Comparison of ENCODE assay signal across 8 cellular contexts in the genomic region with DNA sequence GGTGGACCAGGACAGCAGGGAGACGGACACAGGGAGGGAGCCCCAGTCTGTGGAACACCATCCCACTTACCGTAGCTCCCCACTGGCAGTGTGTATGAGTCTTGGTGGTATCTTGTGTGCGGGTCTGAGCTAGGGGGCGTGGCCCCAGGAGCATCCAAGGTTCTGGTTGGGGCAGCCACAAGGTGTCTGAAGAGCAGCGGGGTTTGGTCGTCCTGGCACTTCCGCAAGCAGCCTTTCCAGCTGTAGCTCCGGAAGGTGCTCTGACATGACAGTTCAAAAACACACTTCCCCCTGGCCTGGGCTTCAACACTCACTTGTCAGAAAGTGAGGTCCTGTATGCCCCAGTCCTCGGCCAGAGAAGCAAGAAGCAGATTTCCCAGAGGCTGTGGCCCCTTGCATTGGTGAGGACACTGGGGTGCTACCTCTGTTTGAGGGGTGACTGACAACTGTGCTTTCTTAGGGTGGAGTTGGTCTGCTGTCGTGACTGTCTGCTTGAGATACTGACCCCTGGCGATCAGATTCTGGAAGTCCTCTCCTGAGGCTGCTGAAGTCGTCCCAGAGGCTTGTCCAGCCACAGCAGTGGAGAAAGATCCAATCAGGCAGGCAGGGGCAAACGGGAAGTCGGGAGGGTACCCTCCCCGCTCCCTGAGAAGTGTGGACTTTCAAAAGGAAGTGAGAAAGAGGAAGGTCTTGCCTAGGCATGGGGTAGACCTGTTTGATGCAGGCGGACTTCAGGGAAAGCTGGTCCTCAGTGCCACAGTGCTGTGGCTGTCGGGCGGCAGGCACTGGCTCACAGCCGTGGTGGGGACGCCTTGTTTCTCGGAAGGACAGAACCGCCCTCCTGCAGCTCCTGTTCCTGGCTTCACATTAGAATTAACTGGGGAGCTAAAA. TPM values are rescaled to one million over a fixed set of nuclear protein-coding genes. Genes with fewer than 3 reads are reported as not detected.
DNase-seq lines count a peak whose midpoint lies in the region; ATAC-seq and TF ChIP-seq lines count a peak whose summit lies in the region.

No MANE protein-coding gene starts in this region.

- peak in 1 of 4 donors; percentile 38 for TF ChIP-seq POLR2A in upper lobe of left lung (IDR thresholded peaks at IDR 0.05)

- no peaks in the 10 kb centered on the region; the same call in 1 of the 2 replicates for H3K36me3 ChIP-seq in GM06990 (ENCODE audit: control insufficient read depth, insufficient read depth, low read length)
- no peaks in the 10 kb centered on the region for H3K36me3 ChIP-seq in mucosa of descending colon (ENCODE audit: low read depth)
- peaks cover 0 to 9% (median 0%) of the 10 kb centered on the region in 4 donors for H3K36me3 ChIP-seq in upper lobe of left lung

- peak; percentile 77 for DNase-seq in GM06990 (ENCODE audit: extremely low read depth, insufficient read length)
- peak in 52 of 76 experiments; percentile 7 to 66 (median 34) for DNase-seq in HUDEP-2 (lab: John Stamatoyannopoulos, UW; ENCODE audit: unreplicated experiment in 76 of 76)
- DNase-seq in activated CD4-positive, CD25-positive, alpha-beta regulatory T cell treated with anti-CD3 and anti-CD28 coated beads, Interleukin-2, amount 50 U/mL, for 72 hours, result peak; percentile 49
- no peak for DNase-seq in epithelial cell of proximal tubule (ENCODE audit: low read depth)
- DNase-seq in mucosa of descending colon, result peak; percentile 49 to 76 (median 73)
- DNase-seq in upper lobe of left lung, result peak; percentile 64 to 85
- DNase-seq in COLO668 (lab: John Stamatoyannopoulos, UW; ENCODE audit: unreplicated experiment), result no peak

- H3K4me1 ChIP-seq in mucosa of descending colon (ENCODE audit: low read depth) (peaks cover 2% of the 10 kb centered on the region), upper lobe of left lung (peaks cover 14 to 43% (median 26%) of the 10 kb centered on the region in 4 donors)

- WGBS in upper lobe of left lung, 2 donors, result 17 to 21% methylated on average over 15 to 22 of the region's 22 CpGs

- TF ChIP-seq EP300 in upper lobe of left lung (IDR thresholded peaks at IDR 0.05), result no peak

- no peaks in the 10 kb centered on the region for H3K9me3 ChIP-seq in mucosa of descending colon
- H3K9me3 ChIP-seq in upper lobe of left lung, result no peaks in the 10 kb centered on the region

- peak overlapping the region; percentile 76 to 85 (median 83) for H3K27ac ChIP-seq in upper lobe of left lung

- H3K4me3 ChIP-seq in GM06990 (replicated peaks; ENCODE audit: low read depth, low read length) (no peak overlapping the region), epithelial cell of proximal tubule (ENCODE audit: low read depth, low read length) (peak overlapping the region; percentile 4), mucosa of descending colon (no peak overlapping the region), upper lobe of left lung (peak overlapping the region in 2 of 4 donors; percentile 3 to 19)

- TF ChIP-seq CTCF in GM06990 (IDR thresholded peaks at IDR 0.05; ENCODE audit: insufficient read depth, low read length, poor library complexity, severe bottlenecking) (peak; percentile 77), epithelial cell of proximal tubule (conservative IDR thresholded peaks at IDR 0.05; ENCODE audit: low read depth, low read length) (peak; percentile 79), mucosa of descending colon (IDR thresholded peaks at IDR 0.05) (peak; percentile 39), upper lobe of left lung (IDR thresholded peaks at IDR 0.05) (peak; percentile 55 to 77 (median 70))

- ATAC-seq in GM21423 (IDR thresholded peaks at IDR 0.05; ENCODE audit: unreplicated experiment) (peak; percentile 68), mucosa of descending colon (peak; percentile 70), upper lobe of left lung (ENCODE audit: low FRiP score in 2 of 2) (peak; percentile 81 to 90)

- intact Hi-C loops in mucosa of descending colon (cut with DNase I, micrococcal nuclease), result no loop called here

- H3K27me3 ChIP-seq in GM06990 (replicated peaks; ENCODE audit: control insufficient read depth, insufficient read depth, low read length) (no peaks in the 10 kb centered on the region), upper lobe of left lung (no peaks in the 10 kb centered on the region)

RNA-seq across cellular contexts. Expression of a gene that starts 51.4 kb away (rescaled TPM):
- total RNA-seq in epithelial cell of proximal tubule (31.3 and 54.9 TPM in 2 replicates), mucosa of descending colon (10 to 100 TPM; 19.3 to 39.0 (median 21.7) TPM), upper lobe of left lung (100 to 1,000 TPM in 1 of 6 donors, 10 to 100 TPM in 5; 48.2 to 236 (median 83.5) TPM)

Comparison
In these comparisons a context has a peak if more than half of its experiments do, and no peak if none do; other contexts are left out.
1. DNase-seq: peak in GM06990 (single experiment), HUDEP-2 (52 of 76), activated CD4-positive, CD25-positive, alpha-beta regulatory T cell treated with anti-CD3 and anti-CD28 coated beads, Interleukin-2, amount 50 U/mL, for 72 hours (single experiment), mucosa of descending colon (3 of 3) and upper lobe of left lung (2 of 2); none in epithelial cell of proximal tubule (single experiment) and COLO668 (single experiment).
2. Peak in every context shown above with its lines, with median percentiles within 50 percentile points of each other: CTCF ChIP-seq and ATAC-seq.